Comparison of ENCODE assay signal across 2 cellular contexts in the genomic region with DNA sequence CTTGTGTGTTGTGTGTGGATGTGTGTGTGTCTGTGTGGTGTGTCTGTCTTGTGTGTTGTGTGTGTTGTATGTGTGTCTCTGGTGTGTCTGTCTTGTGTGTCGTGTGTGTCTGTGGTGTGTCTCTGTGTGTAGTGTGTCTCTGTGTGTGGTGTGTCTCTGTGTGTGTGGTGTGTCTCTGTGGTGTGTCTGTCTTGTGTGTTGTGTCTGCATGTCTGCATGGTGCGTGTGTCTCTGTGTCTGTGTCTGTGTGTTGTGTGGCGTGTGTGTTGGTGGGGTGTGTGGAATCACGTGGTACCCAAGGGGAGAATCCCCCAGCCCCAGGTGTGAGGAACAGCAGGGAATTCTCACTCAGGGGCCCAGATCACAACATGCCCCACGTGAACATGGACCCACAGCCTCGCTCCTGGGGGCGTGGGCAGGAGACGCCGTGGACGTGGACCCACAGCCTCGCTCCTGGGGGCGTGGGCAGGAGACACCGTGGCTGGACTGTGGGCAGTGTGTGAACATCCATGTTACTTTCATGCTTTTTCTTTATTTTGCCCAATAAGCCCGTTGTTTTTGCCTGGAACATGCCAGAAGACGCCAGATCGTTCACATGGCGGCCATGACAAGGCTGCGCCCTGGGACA.
TF ChIP-seq lines count a peak whose summit lies in the region.

No MANE protein-coding gene starts in this region.

TF ChIP-seq in IMR-90, 13 proteins besides CTCF, POLR2A, EP300 and RAD21:
- TF ChIP-seq MXI1 (IDR thresholded peaks at IDR 0.05; ENCODE audit: borderline replicate concordance, low read depth, low read length) (no peak), FOS (IDR thresholded peaks at IDR 0.05; ENCODE audit: low read depth, low read length) (no peak)
- TF ChIP-seq, protein P1, sequence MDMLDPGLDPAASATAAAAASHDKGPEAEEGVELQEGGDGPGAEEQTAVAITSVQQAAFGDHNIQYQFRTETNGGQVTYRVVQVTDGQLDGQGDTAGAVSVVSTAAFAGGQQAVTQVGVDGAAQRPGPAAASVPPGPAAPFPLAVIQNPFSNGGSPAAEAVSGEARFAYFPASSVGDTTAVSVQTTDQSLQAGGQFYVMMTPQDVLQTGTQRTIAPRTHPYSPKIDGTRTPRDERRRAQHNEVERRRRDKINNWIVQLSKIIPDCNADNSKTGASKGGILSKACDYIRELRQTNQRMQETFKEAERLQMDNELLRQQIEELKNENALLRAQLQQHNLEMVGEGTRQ (IDR thresholded peaks at IDR 0.05; ENCODE audit: low read depth, low read length) = no peak

TF ChIP-seq in H1, 55 proteins besides CTCF, POLR2A, EP300 and RAD21:
- TF ChIP-seq EGR1 (IDR thresholded peaks at IDR 0.05; ENCODE audit: borderline replicate concordance, low read depth, low read length) (peak; percentile 93), CHD1 (IDR thresholded peaks at IDR 0.05; ENCODE audit: low read depth, low read length) (no peak)
